ENCODE assay signal across 24 cellular contexts in the genomic region with DNA sequence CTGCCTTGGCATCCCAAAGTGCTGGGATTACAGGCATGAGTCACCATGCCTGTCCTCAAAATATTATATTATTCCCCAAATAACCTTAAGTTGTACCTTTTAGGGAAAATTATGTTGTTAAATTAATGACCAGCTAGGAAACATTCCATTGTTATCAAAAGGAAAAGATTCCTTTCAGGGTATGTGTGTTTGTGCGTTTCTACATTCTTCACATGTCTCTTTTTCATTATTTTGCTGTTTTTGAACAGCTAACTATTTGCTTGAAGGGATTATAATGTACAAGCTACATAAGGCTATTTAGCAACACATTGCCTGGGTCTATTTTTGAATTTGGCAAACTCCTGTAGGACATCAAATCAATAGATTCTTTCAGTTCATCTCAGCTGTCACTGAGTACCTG. TPM values are rescaled to one million over a fixed set of nuclear protein-coding genes. Genes with fewer than 3 reads are reported as not detected.
"Had no signal": no experiment of that assay in that cellular context is flagged by ENCODE, and none has a peak within 500 bp of the region (broad histone marks: within the 10 kb centered on the region; RNA-seq: fewer than 3 reads in every experiment).

No MANE protein-coding gene starts in this region.

- FAIRE-seq: K562, RCC 7860 had no signal

- H3K27me3 Mint-ChIP-seq: activated naive CD8-positive, alpha-beta T cell; brain had no signal

- H3K4me1 Mint-ChIP-seq: brain had no signal

- H3K4me3 Mint-ChIP-seq: activated CD8-positive, alpha-beta T cell treated with anti-CD3 and anti-CD28 coated beads, Interleukin-2, amount 10 ng/mL, durations not matched to agents 7 days and 5 days; activated naive CD8-positive, alpha-beta T cell; activated T-cell treated with anti-CD3 and anti-CD28 coated beads, Interleukin-2, amount 50 U/mL, for 4 hours; brain; T-helper 1 cell treated with Interleukin-12 subunit alpha and Interleukin-12 subunit beta and Interleukin-4 antibody, amounts not matched to agents 30 μg/mL and 1 μg/mL, for 36 hours; WTC11 had no signal

- H3K36me3 Mint-ChIP-seq: activated naive CD8-positive, alpha-beta T cell; brain; WTC11 had no signal

- H3K27ac Mint-ChIP-seq: activated CD8-positive, alpha-beta T cell treated with anti-CD3 and anti-CD28 coated beads, Interleukin-2, amount 10 ng/mL, durations not matched to agents 7 days and 5 days; activated naive CD8-positive, alpha-beta T cell; brain; T-helper 1 cell treated with Interleukin-12 subunit alpha and Interleukin-12 subunit beta and Interleukin-4 antibody, amounts not matched to agents 30 μg/mL and 1 μg/mL, for 36 hours; WTC11 had no signal

- DNase-seq: activated CD4-positive, alpha-beta T cell treated with anti-CD3 and anti-CD28 coated beads for 48 hours; activated CD4-positive, alpha-beta T cell treated with anti-CD3 and anti-CD28 coated beads, Interleukin-2, amount 50 U/mL, for 4 hours; activated CD4-positive, CD25-positive, alpha-beta regulatory T cell treated with anti-CD3 and anti-CD28 coated beads, Interleukin-2, amount 50 U/mL, for 72 hours; activated CD8-positive, alpha-beta T cell treated with anti-CD3 and anti-CD28 coated beads, Interleukin-2, amount 10 ng/mL, durations not matched to agents 7 days and 5 days; activated effector memory CD4-positive, alpha-beta T cell treated with anti-CD3 and anti-CD28 coated beads, Interleukin-2, amount 50 U/mL, for 16 hours; activated naive CD4-positive, alpha-beta T cell treated with Interleukin-2 at 50 U/mL for 16 hours; activated T-cell treated with anti-CD3 and anti-CD28 coated beads, Interleukin-2, amount 50 U/mL, for 4 hours; anterior cingulate cortex; Karpas-422; MM.1S; NCI-H1105; NCI-H1436 treated with DMSO at 0.1 percent for 48 hours; NCI-H187; NCI-H2081; NCI-H446; NCI-H524; PC-3; SHP77 treated with DMSO at 0.1 percent for 48 hours had no signal

- H3K9me3 Mint-ChIP-seq: activated T-cell treated with anti-CD3 and anti-CD28 coated beads, Interleukin-2, amount 50 U/mL, for 4 hours; brain; T-helper 1 cell treated with Interleukin-12 subunit alpha and Interleukin-12 subunit beta and Interleukin-4 antibody, amounts not matched to agents 30 μg/mL and 1 μg/mL, for 36 hours; WTC11 had no signal

- H3K4me3 ChIP-seq: K562 had no signal

RNA-seq across cellular contexts. Expression of a gene that starts 57.1 kb away (rescaled TPM):
- total RNA-seq: activated CD8-positive, alpha-beta T cell treated with anti-CD3 and anti-CD28 coated beads, Interleukin-2, amount 10 ng/mL, durations not matched to agents 7 days and 5 days had no signal
